ENCODE assay signal across 8 cellular contexts in the genomic region with DNA sequence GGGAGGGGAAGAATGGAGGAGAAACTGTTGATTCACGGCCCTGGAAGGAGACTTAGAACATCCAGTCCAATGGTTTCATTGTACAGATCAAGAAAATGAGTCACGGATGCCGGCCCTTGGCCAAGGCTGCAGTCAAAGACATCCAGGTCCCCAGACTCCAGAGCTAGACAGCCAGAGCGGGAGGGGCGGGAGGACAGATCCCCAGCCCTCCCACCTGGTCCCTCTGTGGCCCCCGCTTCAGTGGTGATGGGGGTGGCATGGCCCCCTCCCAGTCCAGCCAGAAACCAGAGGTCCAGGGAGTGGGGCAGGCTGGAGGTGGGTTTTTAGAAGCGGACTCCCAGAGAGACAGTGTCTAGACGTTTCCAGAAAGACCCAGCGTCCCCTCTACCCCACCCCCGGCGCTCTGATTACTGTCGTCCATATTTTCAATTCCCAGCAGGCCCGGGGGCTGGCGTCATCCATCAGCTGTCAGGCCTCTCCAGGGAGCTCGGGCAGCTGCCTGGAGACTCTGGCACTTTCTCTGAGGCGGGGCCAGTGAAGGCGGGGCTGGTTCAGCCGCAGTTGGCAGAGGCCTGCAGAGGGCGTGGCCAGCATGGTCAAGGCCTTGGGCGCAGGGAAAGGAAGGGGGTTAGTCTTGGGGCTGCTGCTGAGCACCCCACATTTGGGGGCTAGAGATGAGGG. TPM values are rescaled to one million over a fixed set of nuclear protein-coding genes. Genes with fewer than 3 reads are reported as not detected.
A peak's percentile ranks its signal among the peaks of the same experiment; 100 is the strongest.
DNase-seq lines count a peak whose midpoint lies in the region; ATAC-seq and TF ChIP-seq lines count a peak whose summit lies in the region.

No MANE protein-coding gene starts in this region.

- peak; percentile 47 for TF ChIP-seq POLR2A in testis (IDR thresholded peaks at IDR 0.05)

- no peaks in the 10 kb centered on the region for H3K27me3 ChIP-seq in Karpas-422 (ENCODE audit: low read length)
- H3K27me3 ChIP-seq in PC-9 (ENCODE audit: insufficient read depth, low read depth), result no peaks in the 10 kb centered on the region
- no peaks in the 10 kb centered on the region for H3K27me3 ChIP-seq in lung (ENCODE audit: control insufficient read depth, insufficient read depth)
- H3K27me3 ChIP-seq in testis, result no peaks in the 10 kb centered on the region

- peaks cover 7% of the 10 kb centered on the region for H3K4me1 ChIP-seq in Karpas-422 (ENCODE audit: low read length)
- H3K4me1 ChIP-seq in PC-9 (replicated peaks; ENCODE audit: insufficient read depth), result peaks cover 80% of the 10 kb centered on the region
- peaks cover 8 to 21% of the 10 kb centered on the region in 2 donors for H3K4me1 ChIP-seq in lung (ENCODE audit: control insufficient read depth in 2 of 2, insufficient read depth in 2 of 2, low read length in 2 of 2)
- peaks cover 22% of the 10 kb centered on the region for H3K4me1 ChIP-seq in testis

- H3K36me3 ChIP-seq in Karpas-422 (ENCODE audit: insufficient read depth, low read length) (no peaks in the 10 kb centered on the region), PC-9 (ENCODE audit: low read depth) (no peaks in the 10 kb centered on the region), lung (ENCODE audit: control insufficient read depth in 2 of 2, insufficient read depth in 2 of 2, low read length in 2 of 2) (no peaks in the 10 kb centered on the region), testis (ENCODE audit: low read depth, missing control alignments) (no peaks in the 10 kb centered on the region)

- 0 out of 2 replicates have a peak overlapping the region, but pooled peaks have one; percentile 13 for H3K9ac ChIP-seq in Karpas-422 (ENCODE audit: low read length)

- intact Hi-C loops in PC-9 (cut with micrococcal nuclease; ENCODE audit: unreplicated experiment) (loop anchor here (5.0 kb wide), 2 partner anchors 207 to 247 kb away; a partner anchor contains a TSS), testis (cut with DNase I; ENCODE audit: low total_unique reads) (no loop called here)

- POLR2A ChIA-PET in PC-9 (lab: Charles Lee; ENCODE audit: unreplicated experiment), result interaction anchor here (0.5 to 0.6 kb wide), 2 partner anchors 212 to 1615 kb away, joined by 3 to 7 read pairs; no protein-coding TSS in a partner anchor

- peak overlapping the region; percentile 38 for H3K4me2 ChIP-seq in Karpas-422 (ENCODE audit: low read depth, low read length, poor library complexity, severe bottlenecking)
- H3K4me2 ChIP-seq in PC-9, result peak overlapping the region; percentile 80

- CTCF ChIA-PET in PC-9 (lab: Charles Lee), result interaction anchor here (0.6 kb wide), 3 partner anchors 12 to 818 kb away, joined by 3 to 10 read pairs (median 5); no protein-coding TSS in a partner anchor

- H3K4me3 ChIP-seq in Karpas-422 (ENCODE audit: low read length), result no peak overlapping the region
- H3K4me3 ChIP-seq in PC-9, result no peak overlapping the region
- H3K4me3 ChIP-seq in lung, result no peak overlapping the region
- H3K4me3 ChIP-seq in testis, result no peak overlapping the region

- DNase-seq in D341Med (ENCODE audit: low spot score), result peak; percentile 94
- peak; percentile 89 for DNase-seq in Karpas-422
- peak; percentile 52 to 95 for DNase-seq in PC-9
- peak; percentile 60 for DNase-seq in ecto neural progenitor cell (ENCODE audit: low spot score)
- DNase-seq in lung (ENCODE audit: low spot score), result peak; percentile 95
- DNase-seq in testis, result peak; percentile 96
- DNase-seq in activated naive CD4-positive, alpha-beta T cell treated with anti-CD3 and anti-CD28 coated beads, Interleukin-2, amount 50 U/mL, for 16 hours, result no peak
- DNase-seq in stimulated activated naive CD4-positive, alpha-beta T cell (lab: John Stamatoyannopoulos, UW), result no peak

- H3K27ac ChIP-seq in Karpas-422 (ENCODE audit: low read length), result no peak overlapping the region
- H3K27ac ChIP-seq in PC-9, result peak overlapping the region; percentile 93
- peak overlapping the region; percentile 82 to 94 for H3K27ac ChIP-seq in lung (ENCODE audit: low read depth in 1 of 2, low read length in 1 of 2)
- H3K27ac ChIP-seq in testis, result peak overlapping the region; percentile 96 to 99

- peaks cover 72% of the 10 kb centered on the region for H3F3A ChIP-seq in PC-9 (ENCODE audit: insufficient read depth, low read depth)

- H3K9me2 ChIP-seq in Karpas-422 (replicated peaks; ENCODE audit: insufficient read depth, low read length) (no peaks in the 10 kb centered on the region), PC-9 (ENCODE audit: insufficient read depth) (no peaks in the 10 kb centered on the region)

- no peak overlapping the region for H2AFZ ChIP-seq in Karpas-422 (ENCODE audit: low read length)
- no peak overlapping the region for H2AFZ ChIP-seq in PC-9

- H4K20me1 ChIP-seq in Karpas-422 (ENCODE audit: insufficient read depth, low read depth, low read length), result no peaks in the 10 kb centered on the region
- H4K20me1 ChIP-seq in PC-9 (ENCODE audit: insufficient read depth), result no peaks in the 10 kb centered on the region

- WGBS in lung, 2 donors, result 31 to 36% methylated on average over 20 of the region's 20 CpGs
- WGBS in testis, 2 donors, result 47 to 52% methylated on average over 9 to 20 of the region's 20 CpGs

- peak; percentile 84 for ATAC-seq in lung (ENCODE audit: insufficient read depth, low FRiP score)

- no peaks in the 10 kb centered on the region for H3K79me2 ChIP-seq in Karpas-422 (ENCODE audit: low read length)
- H3K79me2 ChIP-seq in PC-9 (ENCODE audit: low read depth), result no peaks in the 10 kb centered on the region

- BruUV-seq in PC-9 (replicated peaks; lab: Mats Ljungman, UMichigan), result no TSS peak

- TF ChIP-seq CTCF in PC-9 (conservative IDR thresholded peaks at IDR 0.05) (no peak), lung (IDR thresholded peaks at IDR 0.05; ENCODE audit: control extremely low read depth, extremely low read depth) (no peak), testis (IDR thresholded peaks at IDR 0.05) (no peak)

- no peaks in the 10 kb centered on the region for H3K9me3 ChIP-seq in Karpas-422 (ENCODE audit: low read length)
- no peaks in the 10 kb centered on the region for H3K9me3 ChIP-seq in PC-9 (ENCODE audit: insufficient read depth, low read depth)
- H3K9me3 ChIP-seq in lung (ENCODE audit: control insufficient read depth in 2 of 2, insufficient read depth in 1 of 2, low read length in 1 of 2), result no peaks in the 10 kb centered on the region
- H3K9me3 ChIP-seq in testis, result no peaks in the 10 kb centered on the region

RNA-seq across cellular contexts. Expression of a gene that starts 8.0 kb away (rescaled TPM):
- total RNA-seq in Karpas-422 (2014; rRNA removed; shearing (Covaris generic); ENCODE audit: low replicate concordance), result 5.2 and 17.7 TPM in 2 replicates
- total RNA-seq in PC-9 (2021) (376 and 414 TPM in 2 replicates), lung (100 to 1,000 TPM in 1 of 2 donors, 10 to 100 TPM in 1; 89.6 to 529 TPM), testis (100 to 1,000 TPM; 216 to 245 TPM)
- polyA plus RNA-seq in lung (100 to 1,000 TPM; 336 to 376 TPM), testis (ENCODE audit: insufficient read depth, low read depth, low replicate concordance) (190 TPM)

Comparison
In these comparisons a context has a peak if more than half of its experiments do, and no peak if none do; other contexts are left out.
1. DNase-seq: peak in D341Med (single experiment), Karpas-422 (single experiment), PC-9 (2 of 2), ecto neural progenitor cell (single experiment), lung (single experiment) and testis (single experiment); none in activated naive CD4-positive, alpha-beta T cell treated with anti-CD3 and anti-CD28 coated beads, Interleukin-2, amount 50 U/mL, for 16 hours (single experiment) and stimulated activated naive CD4-positive, alpha-beta T cell (0 of 6).